Comparison of ENCODE assay signal across 1 cellular context in the genomic region with DNA sequence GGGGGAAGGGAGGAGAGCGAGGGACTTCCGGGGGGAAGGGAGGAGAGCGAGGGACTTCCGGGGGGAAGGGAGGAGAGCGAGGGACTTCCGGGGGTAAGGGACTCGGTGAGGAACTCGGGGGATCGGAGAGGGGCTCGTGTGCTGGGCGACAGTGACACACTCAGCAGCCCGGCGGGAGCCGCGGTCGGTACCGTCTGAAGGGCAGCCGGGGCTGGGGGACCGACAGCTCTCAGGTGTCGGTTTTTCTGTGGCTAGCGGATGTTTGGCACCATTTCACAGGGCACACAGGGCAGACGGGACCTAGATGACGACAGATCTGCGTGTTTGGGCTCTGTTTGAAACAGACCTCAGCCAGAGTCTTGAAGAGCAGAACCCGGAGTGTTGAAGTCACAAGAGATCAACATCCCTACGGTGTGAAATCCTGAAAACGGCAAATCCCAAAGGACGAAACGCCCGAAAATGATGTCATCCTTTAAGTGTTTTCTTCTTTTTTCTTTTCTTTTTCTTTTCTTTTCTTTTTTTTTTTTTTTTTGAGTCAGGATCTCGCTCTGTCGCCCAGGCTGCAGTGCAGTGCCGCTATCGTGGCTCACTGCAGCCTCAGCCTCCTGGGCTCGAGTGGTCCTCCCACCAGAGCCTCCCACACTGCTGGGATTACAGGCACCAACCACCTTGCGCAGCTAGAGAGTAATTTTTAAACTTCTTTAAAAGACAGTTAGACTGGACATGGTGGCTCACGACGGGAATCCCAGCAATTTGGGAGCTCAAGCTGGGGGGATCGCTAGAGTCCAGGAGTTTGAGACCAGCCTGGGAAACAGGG.
TF ChIP-seq lines count a peak whose summit lies in the region.

No MANE protein-coding gene starts in this region.

TF ChIP-seq in K562, 482 proteins besides CTCF, POLR2A, EP300 and RAD21 (continued from another document and continues in another):
- TF ChIP-seq, protein P1, sequence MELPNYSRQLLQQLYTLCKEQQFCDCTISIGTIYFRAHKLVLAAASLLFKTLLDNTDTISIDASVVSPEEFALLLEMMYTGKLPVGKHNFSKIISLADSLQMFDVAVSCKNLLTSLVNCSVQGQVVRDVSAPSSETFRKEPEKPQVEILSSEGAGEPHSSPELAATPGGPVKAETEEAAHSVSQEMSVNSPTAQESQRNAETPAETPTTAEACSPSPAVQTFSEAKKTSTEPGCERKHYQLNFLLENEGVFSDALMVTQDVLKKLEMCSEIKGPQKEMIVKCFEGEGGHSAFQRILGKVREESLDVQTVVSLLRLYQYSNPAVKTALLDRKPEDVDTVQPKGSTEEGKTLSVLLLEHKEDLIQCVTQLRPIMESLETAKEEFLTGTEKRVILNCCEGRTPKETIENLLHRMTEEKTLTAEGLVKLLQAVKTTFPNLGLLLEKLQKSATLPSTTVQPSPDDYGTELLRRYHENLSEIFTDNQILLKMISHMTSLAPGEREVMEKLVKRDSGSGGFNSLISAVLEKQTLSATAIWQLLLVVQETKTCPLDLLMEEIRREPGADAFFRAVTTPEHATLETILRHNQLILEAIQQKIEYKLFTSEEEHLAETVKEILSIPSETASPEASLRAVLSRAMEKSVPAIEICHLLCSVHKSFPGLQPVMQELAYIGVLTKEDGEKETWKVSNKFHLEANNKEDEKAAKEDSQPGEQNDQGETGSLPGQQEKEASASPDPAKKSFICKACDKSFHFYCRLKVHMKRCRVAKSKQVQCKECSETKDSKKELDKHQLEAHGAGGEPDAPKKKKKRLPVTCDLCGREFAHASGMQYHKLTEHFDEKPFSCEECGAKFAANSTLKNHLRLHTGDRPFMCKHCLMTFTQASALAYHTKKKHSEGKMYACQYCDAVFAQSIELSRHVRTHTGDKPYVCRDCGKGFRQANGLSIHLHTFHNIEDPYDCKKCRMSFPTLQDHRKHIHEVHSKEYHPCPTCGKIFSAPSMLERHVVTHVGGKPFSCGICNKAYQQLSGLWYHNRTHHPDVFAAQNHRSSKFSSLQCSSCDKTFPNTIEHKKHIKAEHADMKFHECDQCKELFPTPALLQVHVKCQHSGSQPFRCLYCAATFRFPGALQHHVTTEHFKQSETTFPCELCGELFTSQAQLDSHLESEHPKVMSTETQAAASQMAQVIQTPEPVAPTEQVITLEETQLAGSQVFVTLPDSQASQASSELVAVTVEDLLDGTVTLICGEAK (IDR thresholded peaks at IDR 0.05): peak; percentile 99
- TF ChIP-seq, protein P1 (CRISPR knock-in tag; IDR thresholded peaks at IDR 0.05): no peak
- TF ChIP-seq HIVEP1 (CRISPR knock-in tag; IDR thresholded peaks at IDR 0.05) (0 out of 2 replicates have a peak, but pooled peaks have one; percentile 46), HDGF (IDR thresholded peaks at IDR 0.05) (no peak), LEF1 (IDR thresholded peaks at IDR 0.05) (peak; percentile 41; the same call in 1 of the 2 replicates), KLF6 (CRISPR knock-in tag; IDR thresholded peaks at IDR 0.05; ENCODE audit: borderline replicate concordance) (0 out of 2 replicates have a peak, but pooled peaks have one; percentile 24), ETV6 (IDR thresholded peaks at IDR 0.05; ENCODE audit: borderline replicate concordance in 1 of 2, low read depth in 2 of 2, low read length in 1 of 2) (peak in 1 of 2 experiments; percentile 78; a peak in 1 of 4 replicates), ETV6 (CRISPR knock-in tag; IDR thresholded peaks at IDR 0.05; ENCODE audit: borderline replicate concordance) (no peak), NR4A1 (CRISPR knock-in tag; IDR thresholded peaks at IDR 0.05) (peak; percentile 78; the same call in 1 of the 2 replicates), NR4A1 (tag; IDR thresholded peaks at IDR 0.05) (no peak), ARNT (IDR thresholded peaks at IDR 0.05) (no peak), NR2C1 (IDR thresholded peaks at IDR 0.05) (peak; percentile 67), NR2C1 (tag; IDR thresholded peaks at IDR 0.05) (peak; percentile 53; the same call in 1 of the 2 replicates), XRCC4 (IDR thresholded peaks at IDR 0.05; ENCODE audit: extremely low read depth, insufficient read depth, insufficient read length) (no peak), RFX5 (IDR thresholded peaks at IDR 0.05; ENCODE audit: low read depth, low read length) (no peak), TOE1 (IDR thresholded peaks at IDR 0.05; ENCODE audit: borderline replicate concordance) (peak; percentile 19; the same call in 1 of the 2 replicates), TOE1 (CRISPR knock-in tag; IDR thresholded peaks at IDR 0.05; ENCODE audit: borderline replicate concordance, low read depth) (peak; percentile 64), DPF2 (IDR thresholded peaks at IDR 0.05) (0 out of 2 replicates have a peak, but pooled peaks have one; percentile 44), MCM2 (IDR thresholded peaks at IDR 0.05; ENCODE audit: low read depth) (no peak), FOXJ3 (CRISPR knock-in tag; IDR thresholded peaks at IDR 0.05) (no peak), HNRNPUL1 (IDR thresholded peaks at IDR 0.05; ENCODE audit: low read length) (no peak), EZH2 (IDR thresholded peaks at IDR 0.05; ENCODE audit: borderline replicate concordance, low read depth, low read length) (no peak), ZNF282 (CRISPR knock-in tag; IDR thresholded peaks at IDR 0.05) (peak; percentile 61; the same call in 1 of the 2 replicates), TAF1 (IDR thresholded peaks at IDR 0.05; ENCODE audit: control insufficient read depth, extremely low read depth, insufficient read depth, low read length, severe bottlenecking) (peak; percentile 82), TEAD1 (CRISPR knock-in tag; IDR thresholded peaks at IDR 0.05) (no peak; a peak in 1 of 4 replicates), DMBX1 (CRISPR knock-in tag; IDR thresholded peaks at IDR 0.05; ENCODE audit: borderline replicate concordance) (0 out of 2 replicates have a peak, but pooled peaks have one; percentile 20), HDAC1 (IDR thresholded peaks at IDR 0.05) (no peak; a peak in 1 of 4 replicates), PHB2 (IDR thresholded peaks at IDR 0.05; ENCODE audit: low read depth) (peak; percentile 47; the same call in 1 of the 2 replicates), ZFP30 (CRISPR knock-in tag; IDR thresholded peaks at IDR 0.05; ENCODE audit: borderline replicate concordance) (no peak), ZSCAN32 (CRISPR knock-in tag; IDR thresholded peaks at IDR 0.05) (peak; percentile 71; the same call in 1 of the 2 replicates), WHSC1 (IDR thresholded peaks at IDR 0.05; ENCODE audit: low read length) (no peak), SPI1 (IDR thresholded peaks at IDR 0.05; ENCODE audit: borderline replicate concordance, low read depth, low read length) (0 out of 2 replicates have a peak, but pooled peaks have one; percentile 46), GABPB1 (CRISPR knock-in tag; IDR thresholded peaks at IDR 0.05) (peak; percentile 99), JUNB (CRISPR knock-in tag; conservative IDR thresholded peaks at IDR 0.05) (no peak), RBM22 (IDR thresholded peaks at IDR 0.05; ENCODE audit: low read depth, low read length, poor library complexity, severe bottlenecking) (peak; percentile 64), KDM4B (IDR thresholded peaks at IDR 0.05; ENCODE audit: borderline replicate concordance in 2 of 2, low read depth in 1 of 2) (peak in 1 of 2 experiments; percentile 100; a peak in 1 of 4 replicates)
- TF ChIP-seq, protein P2, sequence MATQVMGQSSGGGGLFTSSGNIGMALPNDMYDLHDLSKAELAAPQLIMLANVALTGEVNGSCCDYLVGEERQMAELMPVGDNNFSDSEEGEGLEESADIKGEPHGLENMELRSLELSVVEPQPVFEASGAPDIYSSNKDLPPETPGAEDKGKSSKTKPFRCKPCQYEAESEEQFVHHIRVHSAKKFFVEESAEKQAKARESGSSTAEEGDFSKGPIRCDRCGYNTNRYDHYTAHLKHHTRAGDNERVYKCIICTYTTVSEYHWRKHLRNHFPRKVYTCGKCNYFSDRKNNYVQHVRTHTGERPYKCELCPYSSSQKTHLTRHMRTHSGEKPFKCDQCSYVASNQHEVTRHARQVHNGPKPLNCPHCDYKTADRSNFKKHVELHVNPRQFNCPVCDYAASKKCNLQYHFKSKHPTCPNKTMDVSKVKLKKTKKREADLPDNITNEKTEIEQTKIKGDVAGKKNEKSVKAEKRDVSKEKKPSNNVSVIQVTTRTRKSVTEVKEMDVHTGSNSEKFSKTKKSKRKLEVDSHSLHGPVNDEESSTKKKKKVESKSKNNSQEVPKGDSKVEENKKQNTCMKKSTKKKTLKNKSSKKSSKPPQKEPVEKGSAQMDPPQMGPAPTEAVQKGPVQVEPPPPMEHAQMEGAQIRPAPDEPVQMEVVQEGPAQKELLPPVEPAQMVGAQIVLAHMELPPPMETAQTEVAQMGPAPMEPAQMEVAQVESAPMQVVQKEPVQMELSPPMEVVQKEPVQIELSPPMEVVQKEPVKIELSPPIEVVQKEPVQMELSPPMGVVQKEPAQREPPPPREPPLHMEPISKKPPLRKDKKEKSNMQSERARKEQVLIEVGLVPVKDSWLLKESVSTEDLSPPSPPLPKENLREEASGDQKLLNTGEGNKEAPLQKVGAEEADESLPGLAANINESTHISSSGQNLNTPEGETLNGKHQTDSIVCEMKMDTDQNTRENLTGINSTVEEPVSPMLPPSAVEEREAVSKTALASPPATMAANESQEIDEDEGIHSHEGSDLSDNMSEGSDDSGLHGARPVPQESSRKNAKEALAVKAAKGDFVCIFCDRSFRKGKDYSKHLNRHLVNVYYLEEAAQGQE (CRISPR knock-in tag; IDR thresholded peaks at IDR 0.05; ENCODE audit: low read depth): peak; percentile 73
- TF ChIP-seq, protein P3, sequence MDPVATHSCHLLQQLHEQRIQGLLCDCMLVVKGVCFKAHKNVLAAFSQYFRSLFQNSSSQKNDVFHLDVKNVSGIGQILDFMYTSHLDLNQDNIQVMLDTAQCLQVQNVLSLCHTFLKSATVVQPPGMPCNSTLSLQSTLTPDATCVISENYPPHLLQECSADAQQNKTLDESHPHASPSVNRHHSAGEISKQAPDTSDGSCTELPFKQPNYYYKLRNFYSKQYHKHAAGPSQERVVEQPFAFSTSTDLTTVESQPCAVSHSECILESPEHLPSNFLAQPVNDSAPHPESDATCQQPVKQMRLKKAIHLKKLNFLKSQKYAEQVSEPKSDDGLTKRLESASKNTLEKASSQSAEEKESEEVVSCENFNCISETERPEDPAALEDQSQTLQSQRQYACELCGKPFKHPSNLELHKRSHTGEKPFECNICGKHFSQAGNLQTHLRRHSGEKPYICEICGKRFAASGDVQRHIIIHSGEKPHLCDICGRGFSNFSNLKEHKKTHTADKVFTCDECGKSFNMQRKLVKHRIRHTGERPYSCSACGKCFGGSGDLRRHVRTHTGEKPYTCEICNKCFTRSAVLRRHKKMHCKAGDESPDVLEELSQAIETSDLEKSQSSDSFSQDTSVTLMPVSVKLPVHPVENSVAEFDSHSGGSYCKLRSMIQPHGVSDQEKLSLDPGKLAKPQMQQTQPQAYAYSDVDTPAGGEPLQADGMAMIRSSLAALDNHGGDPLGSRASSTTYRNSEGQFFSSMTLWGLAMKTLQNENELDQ (CRISPR knock-in tag; IDR thresholded peaks at IDR 0.05; ENCODE audit: borderline replicate concordance): no peak
- TF ChIP-seq, protein P4, sequence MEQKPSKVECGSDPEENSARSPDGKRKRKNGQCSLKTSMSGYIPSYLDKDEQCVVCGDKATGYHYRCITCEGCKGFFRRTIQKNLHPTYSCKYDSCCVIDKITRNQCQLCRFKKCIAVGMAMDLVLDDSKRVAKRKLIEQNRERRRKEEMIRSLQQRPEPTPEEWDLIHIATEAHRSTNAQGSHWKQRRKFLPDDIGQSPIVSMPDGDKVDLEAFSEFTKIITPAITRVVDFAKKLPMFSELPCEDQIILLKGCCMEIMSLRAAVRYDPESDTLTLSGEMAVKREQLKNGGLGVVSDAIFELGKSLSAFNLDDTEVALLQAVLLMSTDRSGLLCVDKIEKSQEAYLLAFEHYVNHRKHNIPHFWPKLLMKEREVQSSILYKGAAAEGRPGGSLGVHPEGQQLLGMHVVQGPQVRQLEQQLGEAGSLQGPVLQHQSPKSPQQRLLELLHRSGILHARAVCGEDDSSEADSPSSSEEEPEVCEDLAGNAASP (IDR thresholded peaks at IDR 0.05): no peak
- TF ChIP-seq, protein P5, sequence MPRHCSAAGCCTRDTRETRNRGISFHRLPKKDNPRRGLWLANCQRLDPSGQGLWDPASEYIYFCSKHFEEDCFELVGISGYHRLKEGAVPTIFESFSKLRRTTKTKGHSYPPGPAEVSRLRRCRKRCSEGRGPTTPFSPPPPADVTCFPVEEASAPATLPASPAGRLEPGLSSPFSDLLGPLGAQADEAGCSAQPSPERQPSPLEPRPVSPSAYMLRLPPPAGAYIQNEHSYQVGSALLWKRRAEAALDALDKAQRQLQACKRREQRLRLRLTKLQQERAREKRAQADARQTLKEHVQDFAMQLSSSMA (CRISPR knock-in tag; IDR thresholded peaks at IDR 0.05): 0 out of 2 replicates have a peak, but pooled peaks have one; percentile 34
- TF ChIP-seq, protein P6, sequence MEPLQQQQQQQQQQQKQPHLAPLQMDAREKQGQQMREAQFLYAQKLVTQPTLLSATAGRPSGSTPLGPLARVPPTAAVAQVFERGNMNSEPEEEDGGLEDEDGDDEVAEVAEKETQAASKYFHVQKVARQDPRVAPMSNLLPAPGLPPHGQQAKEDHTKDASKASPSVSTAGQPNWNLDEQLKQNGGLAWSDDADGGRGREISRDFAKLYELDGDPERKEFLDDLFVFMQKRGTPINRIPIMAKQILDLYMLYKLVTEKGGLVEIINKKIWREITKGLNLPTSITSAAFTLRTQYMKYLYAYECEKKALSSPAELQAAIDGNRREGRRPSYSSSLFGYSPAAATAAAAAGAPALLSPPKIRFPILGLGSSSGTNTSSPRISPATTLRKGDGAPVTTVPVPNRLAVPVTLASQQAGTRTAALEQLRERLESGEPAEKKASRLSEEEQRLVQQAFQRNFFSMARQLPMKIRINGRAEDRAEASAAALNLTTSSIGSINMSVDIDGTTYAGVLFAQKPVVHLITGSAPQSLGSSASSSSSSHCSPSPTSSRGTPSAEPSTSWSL (CRISPR knock-in tag; IDR thresholded peaks at IDR 0.05; ENCODE audit: borderline replicate concordance): no peak
